ENCODE assay signal across 27 cellular contexts in genomic region chr19:6209680-6210079, GRCh38.
"Had no signal": no experiment of that assay in that cellular context is flagged by ENCODE, and none has a peak within 500 bp of the region (broad histone marks: within the 10 kb centered on the region; RNA-seq: fewer than 3 reads in every experiment).

No MANE protein-coding gene starts in this region.

- H3K4me1 ChIP-seq: esophagus squamous epithelium, gastrocnemius medialis, heart left ventricle had no signal

- DNase-seq: activated CD4-positive, alpha-beta memory T cell treated with anti-CD3 and anti-CD28 coated beads for 36 hours; activated CD4-positive, alpha-beta T cell treated with anti-CD3 and anti-CD28 coated beads for 48 hours; activated CD4-positive, CD25-positive, alpha-beta regulatory T cell; activated effector memory CD4-positive, alpha-beta T cell treated with Interleukin-2 at 50 U/mL for 16 hours; activated naive CD4-positive, alpha-beta T cell treated with anti-CD3 and anti-CD28 coated beads for 36 hours; activated naive CD8-positive, alpha-beta T cell treated with anti-CD3 and anti-CD28 coated beads, Interleukin-2, amount 10 ng/mL, durations not matched to agents 7 days and 5 days; activated T-cell treated with anti-CD3 and anti-CD28 coated beads, Interleukin-2, amount 50 U/mL, for 72 hours; amniotic stem cell; esophagus squamous epithelium; left ventricle myocardium superior; mammary epithelial cell; nucleus accumbens; stimulated activated CD4-positive, alpha-beta T cell treated with anti-CD3 and anti-CD28 coated beads, Interleukin-15, amount 100 ng/mL, for 24 hours; stimulated activated naive CD4-positive, alpha-beta T cell treated with Interleukin-2 at 50 U/mL for 16 hours; substantia nigra had no signal

- H3K27me3 Mint-ChIP-seq: activated CD4-positive, alpha-beta memory T cell treated with anti-CD3 and anti-CD28 coated beads for 36 hours; activated naive CD8-positive, alpha-beta T cell treated with anti-CD3 and anti-CD28 coated beads, Interleukin-2, amount 10 ng/mL, durations not matched to agents 7 days and 5 days; naive thymus-derived CD8-positive, alpha-beta T cell had no signal

- H3K27me3 ChIP-seq: esophagus squamous epithelium, gastrocnemius medialis, heart left ventricle, tibial nerve had no signal

- H3K4me2 ChIP-seq: smooth muscle cell had no signal

- H3K9me3 ChIP-seq: esophagus squamous epithelium, gastrocnemius medialis, heart left ventricle, tibial nerve had no signal

- H2AFZ ChIP-seq: parathyroid adenoma had no signal

- H3K27ac Mint-ChIP-seq: activated CD4-positive, alpha-beta memory T cell treated with anti-CD3 and anti-CD28 coated beads for 36 hours; activated naive CD4-positive, alpha-beta T cell treated with anti-CD3 and anti-CD28 coated beads for 36 hours; activated naive CD8-positive, alpha-beta T cell treated with anti-CD3 and anti-CD28 coated beads, Interleukin-2, amount 10 ng/mL, durations not matched to agents 7 days and 5 days; mesothelial cell of epicardium; T-helper 1 cell treated with Interleukin-12 subunit alpha and Interleukin-12 subunit beta and Interleukin-4 antibody, amounts not matched to agents 30 μg/mL and 1 μg/mL, for 36 hours had no signal

- H3K9ac ChIP-seq: parathyroid adenoma had no signal

- H3K4me3 ChIP-seq: coronary artery, esophagus squamous epithelium, gastrocnemius medialis, heart left ventricle, smooth muscle cell, tibial nerve had no signal

- H3K36me3 Mint-ChIP-seq: activated naive CD8-positive, alpha-beta T cell treated with anti-CD3 and anti-CD28 coated beads, Interleukin-2, amount 10 ng/mL, durations not matched to agents 7 days and 5 days had no signal

- H3K27ac ChIP-seq: coronary artery, gastrocnemius medialis, heart left ventricle had no signal

- H3K79me2 ChIP-seq: parathyroid adenoma had no signal

- H3K4me3 Mint-ChIP-seq: activated CD4-positive, alpha-beta memory T cell treated with anti-CD3 and anti-CD28 coated beads for 36 hours; activated naive CD4-positive, alpha-beta T cell treated with anti-CD3 and anti-CD28 coated beads for 36 hours; activated naive CD8-positive, alpha-beta T cell treated with anti-CD3 and anti-CD28 coated beads, Interleukin-2, amount 10 ng/mL, durations not matched to agents 7 days and 5 days; activated T-cell treated with anti-CD3 and anti-CD28 coated beads, Interleukin-2, amount 50 U/mL, for 72 hours; mesothelial cell of epicardium; naive thymus-derived CD8-positive, alpha-beta T cell; T-helper 1 cell treated with Interleukin-12 subunit alpha and Interleukin-12 subunit beta and Interleukin-4 antibody, amounts not matched to agents 30 μg/mL and 1 μg/mL, for 36 hours had no signal

- ATAC-seq: activated T-cell treated with anti-CD3 and anti-CD28 coated beads, Interleukin-2, amount 50 U/mL, for 72 hours; gastrocnemius medialis; heart left ventricle; left ventricle myocardium superior; naive thymus-derived CD8-positive, alpha-beta T cell; sciatic nerve had no signal

- H3K4me1 Mint-ChIP-seq: activated naive CD8-positive, alpha-beta T cell treated with anti-CD3 and anti-CD28 coated beads, Interleukin-2, amount 10 ng/mL, durations not matched to agents 7 days and 5 days; mesothelial cell of epicardium had no signal

- FAIRE-seq: bronchial epithelial cell, islet of Langerhans had no signal

- H3K9me3 Mint-ChIP-seq: activated CD4-positive, alpha-beta memory T cell treated with anti-CD3 and anti-CD28 coated beads for 36 hours; activated naive CD4-positive, alpha-beta T cell treated with anti-CD3 and anti-CD28 coated beads for 36 hours; activated naive CD8-positive, alpha-beta T cell treated with anti-CD3 and anti-CD28 coated beads, Interleukin-2, amount 10 ng/mL, durations not matched to agents 7 days and 5 days; activated T-cell treated with anti-CD3 and anti-CD28 coated beads, Interleukin-2, amount 50 U/mL, for 72 hours; mesothelial cell of epicardium; naive thymus-derived CD8-positive, alpha-beta T cell; T-helper 1 cell treated with Interleukin-12 subunit alpha and Interleukin-12 subunit beta and Interleukin-4 antibody, amounts not matched to agents 30 μg/mL and 1 μg/mL, for 36 hours had no signal
